2 cellular contexts compared by ENCODE assay signal in genomic region chr5:115944501-115944900, GRCh38.
TF ChIP-seq lines count a peak whose summit lies in the region.

No MANE protein-coding gene starts in this region.

TF ChIP-seq in HepG2, 621 proteins besides CTCF, POLR2A, EP300 and RAD21 (continued from another document):
- TF ChIP-seq, protein P1, sequence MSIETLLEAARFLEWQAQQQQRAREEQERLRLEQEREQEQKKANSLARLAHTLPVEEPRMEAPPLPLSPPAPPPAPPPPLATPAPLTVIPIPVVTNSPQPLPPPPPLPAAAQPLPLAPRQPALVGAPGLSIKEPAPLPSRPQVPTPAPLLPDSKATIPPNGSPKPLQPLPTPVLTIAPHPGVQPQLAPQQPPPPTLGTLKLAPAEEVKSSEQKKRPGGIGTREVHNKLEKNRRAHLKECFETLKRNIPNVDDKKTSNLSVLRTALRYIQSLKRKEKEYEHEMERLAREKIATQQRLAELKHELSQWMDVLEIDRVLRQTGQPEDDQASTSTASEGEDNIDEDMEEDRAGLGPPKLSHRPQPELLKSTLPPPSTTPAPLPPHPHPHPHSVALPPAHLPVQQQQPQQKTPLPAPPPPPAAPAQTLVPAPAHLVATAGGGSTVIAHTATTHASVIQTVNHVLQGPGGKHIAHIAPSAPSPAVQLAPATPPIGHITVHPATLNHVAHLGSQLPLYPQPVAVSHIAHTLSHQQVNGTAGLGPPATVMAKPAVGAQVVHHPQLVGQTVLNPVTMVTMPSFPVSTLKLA (IDR thresholded peaks at IDR 0.05), result peak; percentile 74
- TF ChIP-seq, protein P2, sequence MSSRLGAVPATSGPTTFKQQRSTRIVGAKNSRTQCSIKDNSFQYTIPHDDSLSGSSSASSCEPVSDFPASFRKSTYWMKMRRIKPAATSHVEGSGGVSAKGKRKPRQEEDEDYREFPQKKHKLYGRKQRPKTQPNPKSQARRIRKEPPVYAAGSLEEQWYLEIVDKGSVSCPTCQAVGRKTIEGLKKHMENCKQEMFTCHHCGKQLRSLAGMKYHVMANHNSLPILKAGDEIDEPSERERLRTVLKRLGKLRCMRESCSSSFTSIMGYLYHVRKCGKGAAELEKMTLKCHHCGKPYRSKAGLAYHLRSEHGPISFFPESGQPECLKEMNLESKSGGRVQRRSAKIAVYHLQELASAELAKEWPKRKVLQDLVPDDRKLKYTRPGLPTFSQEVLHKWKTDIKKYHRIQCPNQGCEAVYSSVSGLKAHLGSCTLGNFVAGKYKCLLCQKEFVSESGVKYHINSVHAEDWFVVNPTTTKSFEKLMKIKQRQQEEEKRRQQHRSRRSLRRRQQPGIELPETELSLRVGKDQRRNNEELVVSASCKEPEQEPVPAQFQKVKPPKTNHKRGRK (CRISPR knock-in tag; IDR thresholded peaks at IDR 0.05), result no peak
- TF ChIP-seq ATF4 (CRISPR knock-in tag; IDR thresholded peaks at IDR 0.05), result peak in 1 of 2 experiments; percentile 78; a peak in 2 of 4 replicates

TF ChIP-seq in WTC11, 78 proteins besides CTCF, POLR2A, EP300 and RAD21 (continued from another document):
- TF ChIP-seq, protein P3, sequence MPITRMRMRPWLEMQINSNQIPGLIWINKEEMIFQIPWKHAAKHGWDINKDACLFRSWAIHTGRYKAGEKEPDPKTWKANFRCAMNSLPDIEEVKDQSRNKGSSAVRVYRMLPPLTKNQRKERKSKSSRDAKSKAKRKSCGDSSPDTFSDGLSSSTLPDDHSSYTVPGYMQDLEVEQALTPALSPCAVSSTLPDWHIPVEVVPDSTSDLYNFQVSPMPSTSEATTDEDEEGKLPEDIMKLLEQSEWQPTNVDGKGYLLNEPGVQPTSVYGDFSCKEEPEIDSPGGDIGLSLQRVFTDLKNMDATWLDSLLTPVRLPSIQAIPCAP (CRISPR knock-in tag; IDR thresholded peaks at IDR 0.05), result no peak
- TF ChIP-seq, protein P4, sequence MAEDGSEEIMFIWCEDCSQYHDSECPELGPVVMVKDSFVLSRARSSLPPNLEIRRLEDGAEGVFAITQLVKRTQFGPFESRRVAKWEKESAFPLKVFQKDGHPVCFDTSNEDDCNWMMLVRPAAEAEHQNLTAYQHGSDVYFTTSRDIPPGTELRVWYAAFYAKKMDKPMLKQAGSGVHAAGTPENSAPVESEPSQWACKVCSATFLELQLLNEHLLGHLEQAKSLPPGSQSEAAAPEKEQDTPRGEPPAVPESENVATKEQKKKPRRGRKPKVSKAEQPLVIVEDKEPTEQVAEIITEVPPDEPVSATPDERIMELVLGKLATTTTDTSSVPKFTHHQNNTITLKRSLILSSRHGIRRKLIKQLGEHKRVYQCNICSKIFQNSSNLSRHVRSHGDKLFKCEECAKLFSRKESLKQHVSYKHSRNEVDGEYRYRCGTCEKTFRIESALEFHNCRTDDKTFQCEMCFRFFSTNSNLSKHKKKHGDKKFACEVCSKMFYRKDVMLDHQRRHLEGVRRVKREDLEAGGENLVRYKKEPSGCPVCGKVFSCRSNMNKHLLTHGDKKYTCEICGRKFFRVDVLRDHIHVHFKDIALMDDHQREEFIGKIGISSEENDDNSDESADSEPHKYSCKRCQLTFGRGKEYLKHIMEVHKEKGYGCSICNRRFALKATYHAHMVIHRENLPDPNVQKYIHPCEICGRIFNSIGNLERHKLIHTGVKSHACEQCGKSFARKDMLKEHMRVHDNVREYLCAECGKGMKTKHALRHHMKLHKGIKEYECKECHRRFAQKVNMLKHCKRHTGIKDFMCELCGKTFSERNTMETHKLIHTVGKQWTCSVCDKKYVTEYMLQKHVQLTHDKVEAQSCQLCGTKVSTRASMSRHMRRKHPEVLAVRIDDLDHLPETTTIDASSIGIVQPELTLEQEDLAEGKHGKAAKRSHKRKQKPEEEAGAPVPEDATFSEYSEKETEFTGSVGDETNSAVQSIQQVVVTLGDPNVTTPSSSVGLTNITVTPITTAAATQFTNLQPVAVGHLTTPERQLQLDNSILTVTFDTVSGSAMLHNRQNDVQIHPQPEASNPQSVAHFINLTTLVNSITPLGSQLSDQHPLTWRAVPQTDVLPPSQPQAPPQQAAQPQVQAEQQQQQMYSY (CRISPR knock-in tag; IDR thresholded peaks at IDR 0.05), result no peak
- no peak for TF ChIP-seq FOXJ3 (CRISPR knock-in tag; IDR thresholded peaks at IDR 0.05; ENCODE audit: borderline replicate concordance)
- no peak for TF ChIP-seq ZBTB43 (CRISPR knock-in tag; IDR thresholded peaks at IDR 0.05)
